In the genomic region with DNA sequence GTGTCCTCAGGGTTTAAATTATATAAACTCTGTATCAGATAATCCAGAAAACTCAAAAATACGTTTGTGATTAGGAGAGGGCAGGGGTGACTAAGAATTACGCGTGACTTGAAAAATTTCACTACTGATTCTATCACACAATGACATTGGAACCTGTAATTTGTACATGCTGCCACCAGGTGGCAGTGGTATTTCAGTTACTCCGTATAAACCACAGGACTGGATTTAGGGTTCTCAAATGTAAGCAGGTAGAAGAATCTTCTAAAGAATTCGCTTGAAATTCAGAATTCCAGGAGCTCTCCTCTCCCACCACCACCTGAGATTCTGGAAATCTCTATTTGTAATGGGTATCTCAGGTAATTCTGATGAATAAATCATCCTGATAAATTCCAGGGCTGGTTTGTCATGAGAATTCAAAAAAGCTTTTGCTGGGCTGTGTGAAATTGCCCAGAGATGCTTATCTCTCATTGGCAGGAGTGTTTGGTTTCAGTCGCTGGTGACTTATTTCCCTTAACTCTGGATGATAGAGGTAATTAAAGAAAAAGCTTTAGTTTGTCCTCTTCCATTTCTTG, we compare ENCODE assay signal across 9 cellular contexts. TPM values are rescaled to one million over a fixed set of nuclear protein-coding genes. Genes with fewer than 3 reads are reported as not detected.
DNase-seq lines count a peak whose midpoint lies in the region; ATAC-seq, FAIRE-seq and TF ChIP-seq lines count a peak whose summit lies in the region.
"Had no signal": no experiment of that assay in that cellular context is flagged by ENCODE, and none has a peak within 500 bp of the region (broad histone marks: within the 10 kb centered on the region; RNA-seq: fewer than 3 reads in every experiment).

No MANE protein-coding gene starts in this region.

- TF ChIP-seq POLR2A in gastrocnemius medialis (IDR thresholded peaks at IDR 0.05): no peak

- intact Hi-C loops in Right ventricle myocardium superior (cut with DNase I) (loop anchor here (5.0 kb wide), 1 partner anchor 256 kb away; no protein-coding TSS in a partner anchor), gastrocnemius medialis (cut with DNase I; ENCODE audit: low total_unique reads) (no loop called here)

- in situ Hi-C loops in gastrocnemius medialis (cut with MboI; ENCODE audit: low sequenced_read_pairs in 4 of 4): no loop called here

- TF ChIP-seq CTCF in D721Med (IDR thresholded peaks at IDR 0.05; ENCODE audit: insufficient read depth, missing control alignments): peak; percentile 47
- TF ChIP-seq CTCF in HFFc6 (IDR thresholded peaks at IDR 0.05): peak; percentile 73
- TF ChIP-seq CTCF in gastrocnemius medialis (IDR thresholded peaks at IDR 0.05 in 4 of 5, conservative IDR thresholded peaks at IDR 0.05 in 1 of 5): peak in 1 of 5 experiments; percentile 18

- no peak overlapping the region for H3K27ac Mint-ChIP-seq in HFFc6

- H3K9me3 ChIP-seq in gastrocnemius medialis: no peaks in the 10 kb centered on the region

- DNase-seq in D721Med (ENCODE audit: insufficient read length, low spot score) (no peak), HFFc6 (no peak), iPS DF 4.7 (ENCODE audit: extremely low read depth, low spot score) (peak; percentile 41), NCI-H1048 (lab: John Stamatoyannopoulos, UW) (no peak), Right ventricle myocardium superior (no peak), gastrocnemius medialis (no peak)
- DNase-seq in activated CD4-positive, alpha-beta T cell treated with anti-CD3 and anti-CD28 coated beads, Interleukin-2, amount 50 U/mL, for 1 hour: peak; percentile 16

- H3K4me3 Mint-ChIP-seq in HFFc6: no peak overlapping the region

- no peak overlapping the region for H3K4me3 ChIP-seq in gastrocnemius medialis

- no peak for ATAC-seq in GM18861 (IDR thresholded peaks at IDR 0.05; ENCODE audit: unreplicated experiment)
- ATAC-seq in Right ventricle myocardium superior (ENCODE audit: poor library complexity): no peak
- ATAC-seq in gastrocnemius medialis: no peak

- no peaks in the 10 kb centered on the region for H3K36me3 Mint-ChIP-seq in HFFc6 (ENCODE audit: low read depth)

- peaks cover 28% of the 10 kb centered on the region for H3K9me3 Mint-ChIP-seq in HFFc6

- H3K4me1 Mint-ChIP-seq in HFFc6 (ENCODE audit: low read depth): no peaks in the 10 kb centered on the region

- no peak for FAIRE-seq in D721Med (lab: Jason Lieb, UNC)

- H3K27me3 ChIP-seq in gastrocnemius medialis: no peaks in the 10 kb centered on the region

- H3K27me3 Mint-ChIP-seq in HFFc6 (ENCODE audit: insufficient read depth): no peaks in the 10 kb centered on the region

- no peaks in the 10 kb centered on the region for H3K4me1 ChIP-seq in gastrocnemius medialis

- H3K27ac ChIP-seq in gastrocnemius medialis: no peak overlapping the region

- H3K36me3 ChIP-seq in gastrocnemius medialis: no peaks in the 10 kb centered on the region

RNA-seq across cellular contexts. Expression of a gene that starts 1.7 kb away (rescaled TPM):
- not detected for total RNA-seq in HFFc6 (2021; fragmentation: NEBNext Ultra II Directional; extraction: Animal tissue kit (Norgen Biotek cat#: 25700))
- total RNA-seq in Right ventricle myocardium superior (not detected), gastrocnemius medialis (not detected)
- total RNA-seq: mononuclear cell had no signal

RNA-seq across cellular contexts. Expression of a gene that starts 18.2 kb away (rescaled TPM):
- not detected for total RNA-seq in HFFc6 (2021; fragmentation: NEBNext Ultra II Directional; extraction: Animal tissue kit (Norgen Biotek cat#: 25700))
- total RNA-seq in Right ventricle myocardium superior (not detected), gastrocnemius medialis (not detected)
- total RNA-seq: mononuclear cell had no signal

RNA-seq across cellular contexts. Expression of a gene that starts 50.1 kb away (rescaled TPM):
- total RNA-seq in HFFc6 (2021; fragmentation: NEBNext Ultra II Directional; extraction: Animal tissue kit (Norgen Biotek cat#: 25700)): not detected
- total RNA-seq in Right ventricle myocardium superior (not detected), gastrocnemius medialis (not detected)
- total RNA-seq: mononuclear cell had no signal

Comparison
In these comparisons a context has a peak if more than half of its experiments do, and no peak if none do; other contexts are left out.
1. DNase-seq: peak in activated CD4-positive, alpha-beta T cell treated with anti-CD3 and anti-CD28 coated beads, Interleukin-2, amount 50 U/mL, for 1 hour (single experiment) and iPS DF 4.7 (single experiment); none in D721Med (single experiment), HFFc6 (single experiment), NCI-H1048 (single experiment), Right ventricle myocardium superior (single experiment) and gastrocnemius medialis (0 of 2).